20 cellular contexts compared by ENCODE assay signal in the genomic region with DNA sequence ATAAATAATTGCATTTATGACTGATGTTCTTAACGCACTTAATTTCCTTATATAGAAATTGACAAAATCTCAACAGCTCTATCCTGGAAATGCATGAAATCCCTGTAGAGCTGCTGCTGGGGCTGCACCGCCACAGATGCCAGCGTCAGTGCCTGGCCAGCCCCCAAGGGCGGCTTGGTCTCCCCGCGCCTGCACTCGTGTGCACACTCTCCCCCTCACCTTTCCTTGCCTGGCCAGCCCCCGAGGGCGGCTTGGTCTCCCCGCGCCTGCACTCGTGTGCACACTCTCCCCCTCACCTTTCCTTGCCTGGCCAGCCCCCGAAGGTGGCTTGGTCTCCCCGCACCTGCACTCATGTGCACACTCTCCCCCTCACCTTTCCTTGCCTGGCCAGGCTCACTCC. TPM values are rescaled to one million over a fixed set of nuclear protein-coding genes. Genes with fewer than 3 reads are reported as not detected.
DNase-seq lines count a peak whose midpoint lies in the region; ATAC-seq lines count a peak whose summit lies in the region.
"Had no signal": no experiment of that assay in that cellular context is flagged by ENCODE, and none has a peak within 500 bp of the region (broad histone marks: within the 10 kb centered on the region; RNA-seq: fewer than 3 reads in every experiment).

No MANE protein-coding gene starts in this region.

- intact Hi-C loops in cardiac septum (cut with DNase I) (no loop called here), left cardiac atrium (cut with DNase I) (no loop called here), aorta (cut with DNase I) (no loop called here)

- H3K27ac Mint-ChIP-seq in stimulated activated effector memory CD8-positive, alpha-beta T cell treated with anti-CD3 and anti-CD28 coated beads, Interleukin-12 subunit alpha, Interleukin-12 subunit beta, amount 100 ng/mL, for 72 hours = peak overlapping the region; percentile 80
- H3K27ac Mint-ChIP-seq: B cell; CD8-positive, alpha-beta T cell; GM23338 had no signal

- no peak for ATAC-seq in left cardiac atrium
- no peak for ATAC-seq in stimulated activated effector memory CD8-positive, alpha-beta T cell treated with anti-CD3 and anti-CD28 coated beads, Interleukin-12 subunit alpha, Interleukin-12 subunit beta, amount 100 ng/mL, for 72 hours
- ATAC-seq in aorta (ENCODE audit: low FRiP score) = no peak
- ATAC-seq: CD8-positive, alpha-beta T cell; GM12878; GM23338; HCT116 had no signal

- peak; percentile 31 for DNase-seq in cardiac septum (ENCODE audit: low spot score)
- no peak for DNase-seq in left cardiac atrium
- DNase-seq in stimulated activated effector memory CD8-positive, alpha-beta T cell treated with anti-CD3 and anti-CD28 coated beads, Interleukin-12 subunit alpha, Interleukin-12 subunit beta, amount 100 ng/mL, for 72 hours (ENCODE audit: low spot score in 2 of 2) = no peak
- peak; percentile 11 to 25 for DNase-seq in aorta
- DNase-seq in activated CD8-positive, alpha-beta memory T cell treated with anti-CD3 and anti-CD28 coated beads, Interleukin-2, amount 50 U/mL, for 48 hours = no peak
- no peak for DNase-seq in SK-N-DZ (ENCODE audit: low spot score)
- DNase-seq: Caco-2; CD4-positive, CD25-positive, alpha-beta regulatory T cell; CD8-positive, alpha-beta T cell; DMS153; DND-41; H9 had no signal

- WGBS in aorta, 2 donors = 90 to 93% methylated on average over 14 of the region's 14 CpGs

- H3K9me3 Mint-ChIP-seq in stimulated activated effector memory CD8-positive, alpha-beta T cell treated with anti-CD3 and anti-CD28 coated beads, Interleukin-12 subunit alpha, Interleukin-12 subunit beta, amount 100 ng/mL, for 72 hours = no peaks in the 10 kb centered on the region
- H3K9me3 Mint-ChIP-seq: CD4-positive, CD25-positive, alpha-beta regulatory T cell; CD8-positive, alpha-beta T cell; GM23338; H9 had no signal

- peaks cover 0 to 10% of the 10 kb centered on the region in 2 donors for H3K36me3 ChIP-seq in aorta (ENCODE audit: control insufficient read depth in 1 of 2, insufficient read depth in 2 of 2, low read length in 1 of 2)

- no peaks in the 10 kb centered on the region for H3K4me1 ChIP-seq in aorta (ENCODE audit: control insufficient read depth in 1 of 2, insufficient read depth in 2 of 2, low read length in 2 of 2)
- H3K4me1 ChIP-seq: Caco-2 had no signal

- no peaks in the 10 kb centered on the region for H3K9me3 ChIP-seq in aorta (ENCODE audit: control insufficient read depth, low read length)
- H3K9me3 ChIP-seq: BLaER1, Caco-2 had no signal

- H3K27ac ChIP-seq in aorta (ENCODE audit: low read depth in 1 of 2, low read length in 2 of 2) = no peak overlapping the region
- H3K27ac ChIP-seq: 22Rv1, BLaER1, C4-2B had no signal

- H3K4me3 Mint-ChIP-seq in stimulated activated effector memory CD8-positive, alpha-beta T cell treated with anti-CD3 and anti-CD28 coated beads, Interleukin-12 subunit alpha, Interleukin-12 subunit beta, amount 100 ng/mL, for 72 hours = no peak overlapping the region
- H3K4me3 Mint-ChIP-seq: B cell; CD4-positive, CD25-positive, alpha-beta regulatory T cell; CD8-positive, alpha-beta T cell; GM23338; H9 had no signal

- no peaks in the 10 kb centered on the region for H3K4me1 Mint-ChIP-seq in stimulated activated effector memory CD8-positive, alpha-beta T cell treated with anti-CD3 and anti-CD28 coated beads, Interleukin-12 subunit alpha, Interleukin-12 subunit beta, amount 100 ng/mL, for 72 hours
- H3K4me1 Mint-ChIP-seq: B cell; CD4-positive, CD25-positive, alpha-beta regulatory T cell had no signal

- H3K36me3 Mint-ChIP-seq in stimulated activated effector memory CD8-positive, alpha-beta T cell treated with anti-CD3 and anti-CD28 coated beads, Interleukin-12 subunit alpha, Interleukin-12 subunit beta, amount 100 ng/mL, for 72 hours = peaks cover 70% of the 10 kb centered on the region

- no peaks in the 10 kb centered on the region for H3K27me3 ChIP-seq in aorta (ENCODE audit: control insufficient read depth in 1 of 2, insufficient read depth in 2 of 2, low read length in 1 of 2)
- H3K27me3 ChIP-seq: BLaER1 had no signal

- H3K4me3 ChIP-seq in aorta (ENCODE audit: low read length in 2 of 2) = no peak overlapping the region
- H3K4me3 ChIP-seq: BLaER1, GM12878, GM23338 had no signal

RNA-seq across cellular contexts. Expression of gene TPRG1L, which starts 11.3 kb away (rescaled TPM):
- total RNA-seq in cardiac septum = 44.3 TPM
- total RNA-seq in left cardiac atrium = 10 to 100 TPM; 41.3 to 42.6 TPM
- 10 to 100 TPM; 35.4 to 39.0 TPM for total RNA-seq in aorta
- polyA plus RNA-seq in aorta = 10 to 100 TPM; 42.0 to 51.0 TPM
- polyA plus RNA-seq in SK-N-DZ (2014; cell fraction: cytosol; rRNA removed) = 4.2 and 4.4 TPM in 2 replicates
- 3.7 and 5.0 TPM in 2 replicates for polyA plus RNA-seq in SK-N-DZ (2014; cell fraction: nucleus; rRNA removed)

RNA-seq across cellular contexts. Expression of gene WRAP73, which starts 13.8 kb away (rescaled TPM):
- total RNA-seq in cardiac septum = 14.3 TPM
- 10 to 100 TPM; 11.3 to 11.8 TPM for total RNA-seq in left cardiac atrium
- 10 to 100 TPM; 10.6 to 17.4 TPM for total RNA-seq in aorta
- 10 to 100 TPM in 1 of 2 donors, 1 to 10 TPM in 1; 5.8 to 27.8 TPM for polyA plus RNA-seq in aorta
- 25.0 and 25.1 TPM in 2 replicates for polyA plus RNA-seq in SK-N-DZ (2014; cell fraction: cytosol; rRNA removed)
- polyA plus RNA-seq in SK-N-DZ (2014; cell fraction: nucleus; rRNA removed) = 63.2 and 86.0 TPM in 2 replicates

RNA-seq across cellular contexts. Expression of gene TP73, which starts 16.2 kb away (rescaled TPM):
- total RNA-seq in cardiac septum (0.30 TPM), left cardiac atrium (under 1 TPM in 1 of 2 donors, not detected in 1; 0.06 TPM), aorta (under 1 TPM in 1 of 2 donors, not detected in 1; 0.18 TPM)
- polyA plus RNA-seq in aorta = under 1 TPM in 1 of 2 donors, not detected in 1; 0.38 TPM
- 0.65 and 1.1 TPM in 2 replicates for polyA plus RNA-seq in SK-N-DZ (2014; cell fraction: cytosol; rRNA removed)
- polyA plus RNA-seq in SK-N-DZ (2014; cell fraction: nucleus; rRNA removed) = 1.3 and 3.5 TPM in 2 replicates
- total RNA-seq: CD4-positive, CD25-positive, alpha-beta regulatory T cell; CD8-positive, alpha-beta T cell had no signal
- polyA plus RNA-seq: AG04450 had no signal

RNA-seq across cellular contexts. Expression of gene MEGF6, which starts 24.8 kb away (rescaled TPM):
- total RNA-seq in cardiac septum (9.3 TPM), left cardiac atrium (10 to 100 TPM; 12.4 to 15.8 TPM), aorta (100 to 1,000 TPM in 1 of 2 donors, 10 to 100 TPM in 1; 91.8 to 223 TPM)
- polyA plus RNA-seq in aorta = 100 to 1,000 TPM in 1 of 2 donors, 10 to 100 TPM in 1; 53.7 to 332 TPM
- polyA plus RNA-seq in SK-N-DZ (2014; cell fraction: cytosol; rRNA removed) = 0.18 and 0.23 TPM in 2 replicates
- polyA plus RNA-seq in SK-N-DZ (2014; cell fraction: nucleus; rRNA removed) = 2.4 and 13.7 TPM in 2 replicates

Comparison
In these comparisons a context has a peak if more than half of its experiments do, and no peak if none do; other contexts are left out.
1. DNase-seq: peak in cardiac septum (single experiment) and aorta (2 of 2); none in left cardiac atrium (single experiment), stimulated activated effector memory CD8-positive, alpha-beta T cell treated with anti-CD3 and anti-CD28 coated beads, Interleukin-12 subunit alpha, Interleukin-12 subunit beta, amount 100 ng/mL, for 72 hours (0 of 2), activated CD8-positive, alpha-beta memory T cell treated with anti-CD3 and anti-CD28 coated beads, Interleukin-2, amount 50 U/mL, for 48 hours (single experiment) and SK-N-DZ (single experiment).